8 cellular contexts compared by ENCODE assay signal in the genomic region with DNA sequence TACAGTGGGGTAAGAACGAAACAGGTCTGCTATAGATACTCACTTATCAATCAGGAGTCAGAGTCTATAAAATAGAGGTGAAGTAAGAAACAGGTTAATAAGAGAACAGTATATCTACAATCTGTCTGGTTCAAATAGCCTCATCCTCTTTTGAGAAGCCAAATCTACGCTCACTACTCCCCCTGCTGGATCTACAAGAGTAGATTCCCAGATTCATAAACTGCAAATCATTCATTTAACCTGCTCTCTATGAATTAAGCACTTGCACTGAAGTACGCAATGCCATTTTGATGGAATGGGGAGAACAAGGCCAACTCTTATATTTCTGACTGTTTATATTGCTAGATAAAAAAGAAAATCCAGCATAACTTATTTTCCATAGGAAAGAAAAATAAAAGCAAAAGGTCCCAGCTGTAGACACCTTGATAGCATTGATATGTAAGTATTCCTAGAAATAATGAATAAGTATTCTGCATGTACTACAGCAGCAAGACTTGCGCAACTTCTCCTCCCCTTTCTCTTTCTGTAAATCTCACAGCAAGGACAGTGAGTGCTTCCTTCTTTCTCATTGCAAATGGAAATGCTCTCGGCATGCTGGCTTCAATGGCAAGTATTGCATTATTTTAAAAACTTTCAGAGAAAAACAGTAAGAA.
DNase-seq lines count a peak whose midpoint lies in the region; ATAC-seq and TF ChIP-seq lines count a peak whose summit lies in the region.

No MANE protein-coding gene starts in this region.

- DNase-seq in activated naive CD4-positive, alpha-beta T cell treated with anti-CD3 and anti-CD28 coated beads, Interleukin-2, amount 10 ng/mL, durations not matched to agents 7 days and 5 days: peak; percentile 30
- no peak for DNase-seq in activated naive CD4-positive, alpha-beta T cell treated with anti-CD3 and anti-CD28 coated beads, Interleukin-2, amount 50 U/mL, for 16 hours
- DNase-seq in HuH-7 (ENCODE audit: low spot score) (peak; percentile 31), OCI-M1 (lab: John Stamatoyannopoulos, UW) (peak; percentile 82), endodermal cell (peak; percentile 55)
- peak in 3 of 9 donors; percentile 5 to 8 (median 7) for DNase-seq in naive thymus-derived CD4-positive, alpha-beta T cell
- no peak for DNase-seq in activated CD8-positive, alpha-beta memory T cell treated with anti-CD3 and anti-CD28 coated beads for 24 hours

- H3K9ac ChIP-seq in endodermal cell (ENCODE audit: extremely low read depth, low read length, poor library complexity, severe bottlenecking): no peak overlapping the region

- 25 to 36% methylated on average over 2 to 5 of the region's 5 CpGs for WGBS in endodermal cell (ENCODE audit: insufficient coverage in 1 of 2, insufficient read length in 1 of 2), 2 experiments

- no peaks in the 10 kb centered on the region for H3K27me3 ChIP-seq in endodermal cell (ENCODE audit: control insufficient read depth, insufficient read depth, low read length, poor library complexity, severe bottlenecking)
- peaks cover 0 to 3% of the 10 kb centered on the region in 2 donors for H3K27me3 ChIP-seq in naive thymus-derived CD4-positive, alpha-beta T cell (ENCODE audit: control insufficient read depth in 2 of 2, insufficient read depth in 2 of 2, low read length in 2 of 2)

- no peak overlapping the region for H3K4me3 ChIP-seq in endodermal cell (ENCODE audit: low read length)
- no peak overlapping the region for H3K4me3 ChIP-seq in naive thymus-derived CD4-positive, alpha-beta T cell (ENCODE audit: low read length)

- H3K4me3 Mint-ChIP-seq in activated naive CD4-positive, alpha-beta T cell treated with anti-CD3 and anti-CD28 coated beads, Interleukin-2, amount 10 ng/mL, durations not matched to agents 7 days and 5 days: no peak overlapping the region
- H3K4me3 Mint-ChIP-seq in endodermal cell: no peak overlapping the region
- no peak overlapping the region for H3K4me3 Mint-ChIP-seq in naive thymus-derived CD4-positive, alpha-beta T cell

- TF ChIP-seq CTCF in endodermal cell (conservative IDR thresholded peaks at IDR 0.05): peak; percentile 90

- H3K4me1 ChIP-seq in endodermal cell (ENCODE audit: control insufficient read depth, insufficient read depth, low read length): no peaks in the 10 kb centered on the region
- no peaks in the 10 kb centered on the region for H3K4me1 ChIP-seq in naive thymus-derived CD4-positive, alpha-beta T cell (ENCODE audit: control insufficient read depth in 2 of 2, insufficient read depth in 2 of 2, low read length in 2 of 2)

- H3K36me3 Mint-ChIP-seq in activated naive CD4-positive, alpha-beta T cell treated with anti-CD3 and anti-CD28 coated beads, Interleukin-2, amount 10 ng/mL, durations not matched to agents 7 days and 5 days: no peaks in the 10 kb centered on the region
- H3K36me3 Mint-ChIP-seq in endodermal cell (ENCODE audit: low read depth): no peaks in the 10 kb centered on the region
- peaks cover 0 to 1% (median 0%) of the 10 kb centered on the region in 5 donors for H3K36me3 Mint-ChIP-seq in naive thymus-derived CD4-positive, alpha-beta T cell

- no peak overlapping the region for H3K27ac ChIP-seq in endodermal cell (ENCODE audit: low read depth, low read length)
- H3K27ac ChIP-seq in naive thymus-derived CD4-positive, alpha-beta T cell (ENCODE audit: low read depth, low read length): no peak overlapping the region

- H3K27ac Mint-ChIP-seq in activated naive CD4-positive, alpha-beta T cell treated with anti-CD3 and anti-CD28 coated beads, Interleukin-2, amount 10 ng/mL, durations not matched to agents 7 days and 5 days: no peak overlapping the region
- no peak overlapping the region for H3K27ac Mint-ChIP-seq in endodermal cell
- no peak overlapping the region for H3K27ac Mint-ChIP-seq in naive thymus-derived CD4-positive, alpha-beta T cell

- H3K4me1 Mint-ChIP-seq in activated naive CD4-positive, alpha-beta T cell treated with anti-CD3 and anti-CD28 coated beads, Interleukin-2, amount 10 ng/mL, durations not matched to agents 7 days and 5 days: no peaks in the 10 kb centered on the region
- no peaks in the 10 kb centered on the region for H3K4me1 Mint-ChIP-seq in endodermal cell
- no peaks in the 10 kb centered on the region for H3K4me1 Mint-ChIP-seq in naive thymus-derived CD4-positive, alpha-beta T cell

- H3K9me3 ChIP-seq in endodermal cell (ENCODE audit: control insufficient read depth, low read length): no peaks in the 10 kb centered on the region
- H3K9me3 ChIP-seq in naive thymus-derived CD4-positive, alpha-beta T cell (ENCODE audit: control insufficient read depth in 2 of 3, low read length in 3 of 3): no peaks in the 10 kb centered on the region

- CTCF ChIA-PET in activated naive CD4-positive, alpha-beta T cell treated with anti-CD3 and anti-CD28 coated beads, Interleukin-2, amount 10 ng/mL, durations not matched to agents 7 days and 5 days (lab: Charles Lee): interaction anchor here (0.7 to 2.6 kb wide), 3 partner anchors 12 to 347 kb away, joined by 3 to 7 read pairs (median 4); no protein-coding TSS in a partner anchor
- CTCF ChIA-PET in naive thymus-derived CD4-positive, alpha-beta T cell (lab: Charles Lee): interaction anchor here (0.6 kb wide), 1 partner anchor 745 kb away, joined by 3 read pairs; no protein-coding TSS in a partner anchor

- POLR2A ChIA-PET in naive thymus-derived CD4-positive, alpha-beta T cell (lab: Charles Lee): no interaction called here

- no peaks in the 10 kb centered on the region for H3K9me3 Mint-ChIP-seq in activated naive CD4-positive, alpha-beta T cell treated with anti-CD3 and anti-CD28 coated beads, Interleukin-2, amount 10 ng/mL, durations not matched to agents 7 days and 5 days
- no peaks in the 10 kb centered on the region for H3K9me3 Mint-ChIP-seq in endodermal cell
- H3K9me3 Mint-ChIP-seq in naive thymus-derived CD4-positive, alpha-beta T cell: no peaks in the 10 kb centered on the region

- ATAC-seq in GM21717 (IDR thresholded peaks at IDR 0.05; ENCODE audit: unreplicated experiment): peak; percentile 73
- peak; percentile 45 for ATAC-seq in naive thymus-derived CD4-positive, alpha-beta T cell

- H3K27me3 Mint-ChIP-seq in activated naive CD4-positive, alpha-beta T cell treated with anti-CD3 and anti-CD28 coated beads, Interleukin-2, amount 10 ng/mL, durations not matched to agents 7 days and 5 days: no peaks in the 10 kb centered on the region
- H3K27me3 Mint-ChIP-seq in endodermal cell (ENCODE audit: insufficient read depth): no peaks in the 10 kb centered on the region
- H3K27me3 Mint-ChIP-seq in naive thymus-derived CD4-positive, alpha-beta T cell: peaks cover 2 to 12% (median 4%) of the 10 kb centered on the region in 5 donors

- no peaks in the 10 kb centered on the region for H3K36me3 ChIP-seq in endodermal cell (ENCODE audit: control insufficient read depth, insufficient read depth, low read length)
- H3K36me3 ChIP-seq in naive thymus-derived CD4-positive, alpha-beta T cell (ENCODE audit: control insufficient read depth in 2 of 3, insufficient read depth in 3 of 3, low read length in 3 of 3): no peaks in the 10 kb centered on the region

- intact Hi-C loops in naive thymus-derived CD4-positive, alpha-beta T cell (cut with micrococcal nuclease): loop anchor here in 1 of 2 donors (2.0 kb wide), 1 partner anchor 635 kb away; no protein-coding TSS in a partner anchor

Comparison
In these comparisons a context has a peak if more than half of its experiments do, and no peak if none do; other contexts are left out.
1. DNase-seq: peak in activated naive CD4-positive, alpha-beta T cell treated with anti-CD3 and anti-CD28 coated beads, Interleukin-2, amount 10 ng/mL, durations not matched to agents 7 days and 5 days (single experiment), HuH-7 (single experiment), OCI-M1 (single experiment) and endodermal cell (single experiment); none in activated naive CD4-positive, alpha-beta T cell treated with anti-CD3 and anti-CD28 coated beads, Interleukin-2, amount 50 U/mL, for 16 hours (single experiment) and activated CD8-positive, alpha-beta memory T cell treated with anti-CD3 and anti-CD28 coated beads for 24 hours (single experiment).